In the genomic region with DNA sequence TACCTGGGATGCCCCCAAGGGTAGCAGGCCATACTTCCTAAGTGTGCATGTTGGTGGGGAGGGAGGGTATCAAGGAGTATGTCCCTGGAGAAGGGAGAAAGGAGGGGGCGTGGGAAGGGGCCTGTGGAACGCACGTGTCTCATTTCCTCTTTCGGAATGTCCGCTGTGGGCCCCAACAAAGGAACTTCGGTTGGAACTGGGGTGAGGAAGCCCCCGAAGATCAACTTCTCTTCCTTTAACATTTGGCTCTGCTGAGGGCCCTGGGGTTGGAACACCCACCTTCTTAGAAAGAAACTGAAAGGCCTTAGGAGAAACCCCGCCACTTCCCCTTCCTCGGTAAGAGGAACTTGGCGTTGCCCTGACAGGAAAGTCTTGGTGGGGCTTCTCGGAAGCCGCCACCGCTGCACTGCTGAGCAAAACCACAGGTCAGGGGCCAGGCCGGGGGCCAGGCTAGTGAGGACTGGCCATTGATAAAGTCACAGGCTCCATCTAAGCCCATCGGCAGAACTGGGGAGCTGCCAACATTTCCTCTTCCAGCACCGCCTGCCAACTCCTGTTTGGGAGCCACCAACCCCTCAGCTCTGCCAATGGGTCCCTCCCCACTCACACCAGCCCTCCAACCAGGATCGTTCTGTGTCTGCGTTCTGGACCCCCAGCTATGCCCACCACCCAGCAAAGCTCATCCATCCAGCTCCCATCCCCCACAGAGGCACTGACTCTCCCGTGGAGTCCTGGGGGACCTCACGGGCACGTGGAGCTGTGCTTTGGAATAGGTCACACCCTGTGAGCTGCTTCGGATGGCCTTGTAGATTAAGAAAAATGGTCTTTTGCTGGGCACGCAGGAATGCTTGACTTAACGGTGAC, we compare ENCODE assay signal across 9 cellular contexts. TPM values are rescaled to one million over a fixed set of nuclear protein-coding genes. Genes with fewer than 3 reads are reported as not detected.
DNase-seq lines count a peak whose midpoint lies in the region; ATAC-seq and TF ChIP-seq lines count a peak whose summit lies in the region.
"Had no signal": no experiment of that assay in that cellular context is flagged by ENCODE, and none has a peak within 500 bp of the region (broad histone marks: within the 10 kb centered on the region; RNA-seq: fewer than 3 reads in every experiment).

No MANE protein-coding gene starts in this region.

- H3K4me1 ChIP-seq in CD4-positive, CD25-positive, alpha-beta regulatory T cell (ENCODE audit: control insufficient read depth, insufficient read depth, low read length, poor library complexity, severe bottlenecking) = peaks cover 64% of the 10 kb centered on the region
- H3K4me1 ChIP-seq in esophagus muscularis mucosa = peaks cover 17 to 31% (median 22%) of the 10 kb centered on the region in 4 donors

- POLR2A ChIA-PET in activated CD4-positive, alpha-beta T cell treated with anti-CD3 and anti-CD28 coated beads, Interleukin-2, amount 10 ng/mL, durations not matched to agents 7 days and 5 days (lab: Charles Lee) = interaction anchor here (0.5 to 1.6 kb wide), 7 partner anchors 28 to 222 kb away, joined by 3 to 8 read pairs (median 4); partner anchors contain the start of gene PIM1
- POLR2A ChIA-PET in MCF 10A (lab: Yijun Ruan, JAX) = interaction anchor here (0.6 to 3.1 kb wide), 5 partner anchors 26 to 264 kb away, joined by 3 to 37 read pairs (median 5); no protein-coding TSS in a partner anchor

- no peaks in the 10 kb centered on the region for H3K9me3 ChIP-seq in CD4-positive, CD25-positive, alpha-beta regulatory T cell (ENCODE audit: control insufficient read depth in 2 of 2, low read length in 2 of 2)
- H3K9me3 ChIP-seq in esophagus muscularis mucosa = no peaks in the 10 kb centered on the region

- TF ChIP-seq EP300 in esophagus muscularis mucosa (IDR thresholded peaks at IDR 0.05) = peak; percentile 62

- peaks cover 0 to 3% (median 0%) of the 10 kb centered on the region in 7 donors for H3K9me3 Mint-ChIP-seq in CD4-positive, CD25-positive, alpha-beta regulatory T cell
- no peaks in the 10 kb centered on the region for H3K9me3 Mint-ChIP-seq in activated CD4-positive, alpha-beta T cell treated with anti-CD3 and anti-CD28 coated beads, Interleukin-2, amount 10 ng/mL, durations not matched to agents 7 days and 5 days
- H3K9me3 Mint-ChIP-seq in MCF 10A (ENCODE audit: unreplicated experiment) = no peaks in the 10 kb centered on the region
- H3K9me3 Mint-ChIP-seq: nephron had no signal

- peak overlapping the region; percentile 93 to 99 (median 97) for H3K27ac Mint-ChIP-seq in CD4-positive, CD25-positive, alpha-beta regulatory T cell
- H3K27ac Mint-ChIP-seq in activated CD4-positive, alpha-beta T cell treated with anti-CD3 and anti-CD28 coated beads, Interleukin-2, amount 10 ng/mL, durations not matched to agents 7 days and 5 days = peak overlapping the region; percentile 92
- no peak overlapping the region for H3K27ac Mint-ChIP-seq in MCF 10A (ENCODE audit: low read depth, unreplicated experiment)

- no peaks in the 10 kb centered on the region for H3K36me3 Mint-ChIP-seq in CD4-positive, CD25-positive, alpha-beta regulatory T cell
- peaks cover 7% of the 10 kb centered on the region for H3K36me3 Mint-ChIP-seq in activated CD4-positive, alpha-beta T cell treated with anti-CD3 and anti-CD28 coated beads, Interleukin-2, amount 10 ng/mL, durations not matched to agents 7 days and 5 days (ENCODE audit: low read depth)
- no peaks in the 10 kb centered on the region for H3K36me3 Mint-ChIP-seq in MCF 10A (ENCODE audit: insufficient read depth, unreplicated experiment)

- ATAC-seq in CD4-positive, CD25-positive, alpha-beta regulatory T cell (ENCODE audit: low read depth in 2 of 2) = peak; percentile 38 to 42
- ATAC-seq in HG03432 (IDR thresholded peaks at IDR 0.05; ENCODE audit: unreplicated experiment) = peak; percentile 32
- no peak for ATAC-seq in GM18858 (IDR thresholded peaks at IDR 0.05; ENCODE audit: unreplicated experiment)

- H3K4me3 Mint-ChIP-seq in CD4-positive, CD25-positive, alpha-beta regulatory T cell = peak overlapping the region; percentile 83 to 93 (median 87)
- peak overlapping the region; percentile 76 for H3K4me3 Mint-ChIP-seq in activated CD4-positive, alpha-beta T cell treated with anti-CD3 and anti-CD28 coated beads, Interleukin-2, amount 10 ng/mL, durations not matched to agents 7 days and 5 days
- no peak overlapping the region for H3K4me3 Mint-ChIP-seq in MCF 10A (ENCODE audit: unreplicated experiment)
- H3K4me3 Mint-ChIP-seq: nephron had no signal

- H3K36me3 ChIP-seq in CD4-positive, CD25-positive, alpha-beta regulatory T cell (ENCODE audit: control insufficient read depth, insufficient read depth, low read length) = no peaks in the 10 kb centered on the region
- no peaks in the 10 kb centered on the region for H3K36me3 ChIP-seq in esophagus muscularis mucosa

- CTCF ChIA-PET in activated CD4-positive, alpha-beta T cell treated with anti-CD3 and anti-CD28 coated beads, Interleukin-2, amount 10 ng/mL, durations not matched to agents 7 days and 5 days (lab: Charles Lee) = interaction anchor here (0.7 to 25.7 kb wide), 21 partner anchors 21 to 189 kb away, joined by 3 to 439 read pairs (median 5); partner anchors contain the start of genes C6orf89 and PIM1
- CTCF ChIA-PET in MCF 10A (lab: Yijun Ruan, JAX) = interaction anchor here (0.6 to 19.6 kb wide), 22 partner anchors 9 to 293 kb away, joined by 3 to 314 read pairs (median 4); partner anchors contain the start of gene PIM1

- TF ChIP-seq CTCF in esophagus muscularis mucosa (IDR thresholded peaks at IDR 0.05) (no peak), foreskin fibroblast (IDR thresholded peaks at IDR 0.05; ENCODE audit: low read depth, low read length) (no peak), MCF 10A (IDR thresholded peaks at IDR 0.05; ENCODE audit: unreplicated experiment) (no peak)

- peaks cover 20 to 73% (median 61%) of the 10 kb centered on the region in 4 donors for H3K4me1 Mint-ChIP-seq in CD4-positive, CD25-positive, alpha-beta regulatory T cell
- peaks cover 86% of the 10 kb centered on the region for H3K4me1 Mint-ChIP-seq in activated CD4-positive, alpha-beta T cell treated with anti-CD3 and anti-CD28 coated beads, Interleukin-2, amount 10 ng/mL, durations not matched to agents 7 days and 5 days
- H3K4me1 Mint-ChIP-seq in MCF 10A (ENCODE audit: insufficient read depth, unreplicated experiment) = peaks cover 17% of the 10 kb centered on the region

- H3K4me3 ChIP-seq in CD4-positive, CD25-positive, alpha-beta regulatory T cell (ENCODE audit: low read depth, low read length) = peak overlapping the region; percentile 74
- H3K4me3 ChIP-seq in esophagus muscularis mucosa (no peak overlapping the region), foreskin fibroblast (ENCODE audit: low read depth in 1 of 2, low read length in 2 of 2) (no peak overlapping the region)

- H3K27me3 Mint-ChIP-seq in CD4-positive, CD25-positive, alpha-beta regulatory T cell = no peaks in the 10 kb centered on the region
- H3K27me3 Mint-ChIP-seq in activated CD4-positive, alpha-beta T cell treated with anti-CD3 and anti-CD28 coated beads, Interleukin-2, amount 10 ng/mL, durations not matched to agents 7 days and 5 days = no peaks in the 10 kb centered on the region
- no peaks in the 10 kb centered on the region for H3K27me3 Mint-ChIP-seq in MCF 10A (ENCODE audit: insufficient read depth, unreplicated experiment)

- BruUV-seq in MCF 10A (replicated peaks; lab: Mats Ljungman, UMichigan) = no TSS peak

- 62% methylated on average over 13 of the region's 24 CpGs for WGBS in esophagus muscularis mucosa

- DNase-seq in CD4-positive, CD25-positive, alpha-beta regulatory T cell = peak; percentile 24 to 97 (median 47)
- peak; percentile 81 for DNase-seq in activated CD4-positive, alpha-beta T cell treated with anti-CD3 and anti-CD28 coated beads, Interleukin-2, amount 10 ng/mL, durations not matched to agents 7 days and 5 days
- DNase-seq in esophagus muscularis mucosa (ENCODE audit: extremely low spot score) (no peak), foreskin fibroblast (no peak), MCF 10A (ENCODE audit: unreplicated experiment) (no peak)
- DNase-seq in stimulated activated CD4-positive, alpha-beta T cell treated with anti-CD3 and anti-CD28 coated beads, Interleukin-12 subunit alpha, Interleukin-12 subunit beta, amount 100 ng/mL, for 48 hours (ENCODE audit: low read depth in 2 of 3, low spot score in 1 of 3) = peak; percentile 55 to 58 (median 56)

- intact Hi-C loops in esophagus muscularis mucosa (cut with DNase I) = loop anchor here (2.0 kb wide), 1 partner anchor 123 kb away; no protein-coding TSS in a partner anchor
- intact Hi-C loops in MCF 10A (cut with micrococcal nuclease) = no loop called here

- H3K27ac ChIP-seq in CD4-positive, CD25-positive, alpha-beta regulatory T cell (ENCODE audit: insufficient read depth, low read length, poor library complexity, severe bottlenecking) = peak overlapping the region; percentile 85
- H3K27ac ChIP-seq in esophagus muscularis mucosa (replicated peaks in 1 of 4) = peak overlapping the region; percentile 17 to 62 (median 54)

- H3K27me3 ChIP-seq in CD4-positive, CD25-positive, alpha-beta regulatory T cell (ENCODE audit: control insufficient read depth, insufficient read depth, low read length) = no peaks in the 10 kb centered on the region
- no peaks in the 10 kb centered on the region for H3K27me3 ChIP-seq in esophagus muscularis mucosa

- TF ChIP-seq POLR2A in esophagus muscularis mucosa (IDR thresholded peaks at IDR 0.05; ENCODE audit: low read depth) = no peak

RNA-seq across cellular contexts. Expression of gene FGD2, which starts 44.8 kb away (rescaled TPM):
- 1.9 TPM for total RNA-seq in CD4-positive, CD25-positive, alpha-beta regulatory T cell
- polyA plus RNA-seq in CD4-positive, CD25-positive, alpha-beta regulatory T cell = under 1 TPM in 3 of 4 donors, not detected in 1; 0.21 to 0.77 (median 0.43) TPM
- total RNA-seq in activated CD4-positive, alpha-beta T cell treated with anti-CD3 and anti-CD28 coated beads, Interleukin-2, amount 10 ng/mL, durations not matched to agents 7 days and 5 days = 1 to 10 TPM; 1.5 to 2.1 TPM
- total RNA-seq in esophagus muscularis mucosa = 10 to 100 TPM; 13.9 to 23.1 (median 19.3) TPM
- not detected in 2 replicates for total RNA-seq in MCF 10A (2022)

Comparison
In these comparisons a context has a peak if more than half of its experiments do, and no peak if none do; other contexts are left out.
1. DNase-seq: peak in CD4-positive, CD25-positive, alpha-beta regulatory T cell (3 of 3), activated CD4-positive, alpha-beta T cell treated with anti-CD3 and anti-CD28 coated beads, Interleukin-2, amount 10 ng/mL, durations not matched to agents 7 days and 5 days (single experiment) and stimulated activated CD4-positive, alpha-beta T cell treated with anti-CD3 and anti-CD28 coated beads, Interleukin-12 subunit alpha, Interleukin-12 subunit beta, amount 100 ng/mL, for 48 hours (3 of 3); none in esophagus muscularis mucosa (single experiment), foreskin fibroblast (0 of 2) and MCF 10A (single experiment).